Comparison of ENCODE assay signal across 1 cellular context in the genomic region with DNA sequence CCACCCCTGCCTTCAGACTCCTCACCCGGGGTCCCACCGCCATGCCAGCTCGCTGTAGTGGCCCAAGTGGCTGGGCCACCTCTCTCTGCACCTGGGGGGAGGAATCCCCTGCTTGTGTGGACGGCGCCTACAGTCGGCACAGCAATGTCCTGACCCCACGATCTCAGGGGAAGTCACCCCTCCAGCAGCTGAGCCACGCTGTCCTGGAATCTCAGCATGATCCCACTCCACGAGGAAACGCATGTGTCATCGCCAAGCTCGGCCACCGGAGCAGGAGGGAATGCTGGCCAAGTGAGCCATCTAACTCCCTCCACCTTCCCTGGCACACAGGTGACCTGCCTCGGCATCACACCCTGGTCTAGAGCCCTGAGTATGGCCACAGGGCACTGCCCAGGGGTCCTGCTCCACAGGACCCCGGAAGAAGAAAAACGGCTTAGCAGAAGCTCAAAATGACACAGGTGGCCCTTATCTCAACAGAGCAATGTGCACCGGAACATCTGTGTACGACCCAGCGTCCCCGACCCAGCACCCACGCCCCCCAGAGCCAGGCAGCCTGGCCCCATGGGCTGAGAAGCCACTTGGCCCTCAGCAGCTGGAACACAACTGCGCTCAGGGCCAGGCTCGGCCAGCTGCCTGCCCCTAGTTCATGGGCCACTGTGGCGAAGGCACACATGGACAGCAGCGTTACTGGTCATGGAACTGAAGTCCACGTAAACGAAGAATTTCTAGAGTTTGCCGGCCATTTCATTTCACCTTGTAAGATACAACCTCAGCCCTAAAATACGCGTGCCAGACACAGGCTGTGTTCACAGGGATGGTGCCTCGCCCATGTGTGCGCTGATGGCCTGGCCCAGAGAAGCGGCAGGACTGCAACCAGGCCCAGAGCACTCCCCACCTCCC.
TF ChIP-seq lines count a peak whose summit lies in the region.

No MANE protein-coding gene starts in this region.

TF ChIP-seq in IMR-90, 13 proteins besides CTCF, POLR2A, EP300 and RAD21:
- TF ChIP-seq CHD1 (IDR thresholded peaks at IDR 0.05; ENCODE audit: low read depth, low read length) = no peak
- no peak for TF ChIP-seq BHLHE40 (IDR thresholded peaks at IDR 0.05; ENCODE audit: low read depth, low read length)
- TF ChIP-seq, protein P1, sequence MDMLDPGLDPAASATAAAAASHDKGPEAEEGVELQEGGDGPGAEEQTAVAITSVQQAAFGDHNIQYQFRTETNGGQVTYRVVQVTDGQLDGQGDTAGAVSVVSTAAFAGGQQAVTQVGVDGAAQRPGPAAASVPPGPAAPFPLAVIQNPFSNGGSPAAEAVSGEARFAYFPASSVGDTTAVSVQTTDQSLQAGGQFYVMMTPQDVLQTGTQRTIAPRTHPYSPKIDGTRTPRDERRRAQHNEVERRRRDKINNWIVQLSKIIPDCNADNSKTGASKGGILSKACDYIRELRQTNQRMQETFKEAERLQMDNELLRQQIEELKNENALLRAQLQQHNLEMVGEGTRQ (IDR thresholded peaks at IDR 0.05; ENCODE audit: low read depth, low read length) = no peak
- TF ChIP-seq, protein P2, sequence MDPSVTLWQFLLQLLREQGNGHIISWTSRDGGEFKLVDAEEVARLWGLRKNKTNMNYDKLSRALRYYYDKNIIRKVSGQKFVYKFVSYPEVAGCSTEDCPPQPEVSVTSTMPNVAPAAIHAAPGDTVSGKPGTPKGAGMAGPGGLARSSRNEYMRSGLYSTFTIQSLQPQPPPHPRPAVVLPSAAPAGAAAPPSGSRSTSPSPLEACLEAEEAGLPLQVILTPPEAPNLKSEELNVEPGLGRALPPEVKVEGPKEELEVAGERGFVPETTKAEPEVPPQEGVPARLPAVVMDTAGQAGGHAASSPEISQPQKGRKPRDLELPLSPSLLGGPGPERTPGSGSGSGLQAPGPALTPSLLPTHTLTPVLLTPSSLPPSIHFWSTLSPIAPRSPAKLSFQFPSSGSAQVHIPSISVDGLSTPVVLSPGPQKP (IDR thresholded peaks at IDR 0.05; ENCODE audit: borderline replicate concordance, low read depth, low read length) = no peak
- TF ChIP-seq MXI1 (IDR thresholded peaks at IDR 0.05; ENCODE audit: borderline replicate concordance, low read depth, low read length) = no peak
- TF ChIP-seq SMC3 (IDR thresholded peaks at IDR 0.05; ENCODE audit: low read depth, low read length) = no peak
